Comparison of ENCODE assay signal across 8 cellular contexts in genomic region chr4:113684534-113685091, GRCh38.
DNase-seq lines count a peak whose midpoint lies in the region; ATAC-seq, FAIRE-seq and TF ChIP-seq lines count a peak whose summit lies in the region.

No MANE protein-coding gene starts in this region.

- H3K79me2 ChIP-seq in osteoblast (ENCODE audit: insufficient read depth, low read length), result peaks cover 76% of the 10 kb centered on the region

- peak in 1 of 2 experiments; percentile 31; a peak in 2 of 5 replicates for TF ChIP-seq RAD21 in A549 (conservative IDR thresholded peaks at IDR 0.05 in 1 of 2, IDR thresholded peaks at IDR 0.05 in 1 of 2)

- H3K9me3 ChIP-seq in A549 (no peaks in the 10 kb centered on the region), osteoblast (ENCODE audit: low read depth, low read length) (no peaks in the 10 kb centered on the region)

- TF ChIP-seq EP300 in A549 (IDR thresholded peaks at IDR 0.05), result no peak

- H3K4me3 ChIP-seq in A549 (no peak overlapping the region), WI38 (ENCODE audit: low read depth, low read length) (no peak overlapping the region), osteoblast (ENCODE audit: insufficient read depth, low read length) (no peak overlapping the region)

- H3K4me2 ChIP-seq in A549, result peak overlapping the region; percentile 46
- peak overlapping the region; percentile 29 for H3K4me2 ChIP-seq in osteoblast (ENCODE audit: insufficient read depth, low read length)

- no peak overlapping the region for H2AFZ ChIP-seq in osteoblast (ENCODE audit: low read length)

- FAIRE-seq in A549 (lab: Jason Lieb, UNC) (no peak), GM19239 (lab: Jason Lieb, UNC) (peak; percentile 76)

- no peak for TF ChIP-seq CTCF in A549 (IDR thresholded peaks at IDR 0.05)
- peak; percentile 46 for TF ChIP-seq CTCF in WI38 (IDR thresholded peaks at IDR 0.05; ENCODE audit: low read depth, low read length)
- peak; percentile 50 for TF ChIP-seq CTCF in osteoblast (IDR thresholded peaks at IDR 0.05; ENCODE audit: extremely low read depth, low read depth, low read length)

- DNase-seq in A549 (ENCODE audit: low read depth in 1 of 2, low spot score in 1 of 2), result peak; percentile 12 to 67
- DNase-seq in GM19239 (ENCODE audit: insufficient read length, low spot score), result no peak
- peak; percentile 72 for DNase-seq in fibroblast of peridontal ligament (ENCODE audit: extremely low read depth)
- DNase-seq in osteoblast (ENCODE audit: insufficient read length, low spot score, missing footprints), result peak; percentile 74
- no peak for DNase-seq in NCI-H2171 (lab: John Stamatoyannopoulos, UW)
- no peak for DNase-seq in DMS79 treated with DMSO at 0.1 percent for 48 hours (lab: John Stamatoyannopoulos, UW)

- POLR2A ChIA-PET in A549 (lab: Yijun Ruan, JAX), result no interaction called here

- H3K4me1 ChIP-seq in A549 (peaks cover 48% of the 10 kb centered on the region), osteoblast (ENCODE audit: insufficient read depth, low read length) (peaks cover 51% of the 10 kb centered on the region)

- no peaks in the 10 kb centered on the region for H3K27me3 ChIP-seq in osteoblast (ENCODE audit: insufficient read depth, low read length)

- TF ChIP-seq POLR2A in A549 (IDR thresholded peaks at IDR 0.05; ENCODE audit: low read length), result no peak

- peaks cover 7% of the 10 kb centered on the region for H4K20me1 ChIP-seq in osteoblast (ENCODE audit: insufficient read depth, low read length)

- 19% methylated on average over 2 of the region's 2 CpGs for WGBS in A549 (ENCODE audit: missing lambda C conversion rate)

- peaks cover 4% of the 10 kb centered on the region for H3K36me3 ChIP-seq in osteoblast (ENCODE audit: insufficient read depth, low read length)

- CTCF ChIA-PET in A549 (lab: Yijun Ruan, JAX), result interaction anchor here (1.0 to 1.1 kb wide), 2 partner anchors 12 to 29 kb away, joined by 3 to 7 read pairs; no protein-coding TSS in a partner anchor

- peak overlapping the region; percentile 27 to 32; a peak in 1 of 6 replicates for H3K27ac ChIP-seq in A549
- H3K27ac ChIP-seq in osteoblast (ENCODE audit: low read depth, low read length), result peak overlapping the region; percentile 74

- ATAC-seq in A549 (peak; percentile 97), GM18519 (IDR thresholded peaks at IDR 0.05; ENCODE audit: low FRiP score, unreplicated experiment) (no peak)

TF ChIP-seq in A549, 52 proteins besides CTCF, POLR2A, EP300 and RAD21:
- TF ChIP-seq RARB (CRISPR knock-in tag; IDR thresholded peaks at IDR 0.05) (no peak), SMC3 (IDR thresholded peaks at IDR 0.05) (0 out of 3 replicates have a peak, but pooled peaks have one; percentile 16)
TF ChIP-seq in A549: peak in this region for 1.

Comparison
In these comparisons a context has a peak if more than half of its experiments do, and no peak if none do; other contexts are left out.
1. DNase-seq: peak in A549 (2 of 2), fibroblast of peridontal ligament (single experiment) and osteoblast (single experiment); none in GM19239 (single experiment), NCI-H2171 (single experiment) and DMS79 treated with DMSO at 0.1 percent for 48 hours (single experiment).